ENCODE assay signal across 8 cellular contexts in the genomic region with DNA sequence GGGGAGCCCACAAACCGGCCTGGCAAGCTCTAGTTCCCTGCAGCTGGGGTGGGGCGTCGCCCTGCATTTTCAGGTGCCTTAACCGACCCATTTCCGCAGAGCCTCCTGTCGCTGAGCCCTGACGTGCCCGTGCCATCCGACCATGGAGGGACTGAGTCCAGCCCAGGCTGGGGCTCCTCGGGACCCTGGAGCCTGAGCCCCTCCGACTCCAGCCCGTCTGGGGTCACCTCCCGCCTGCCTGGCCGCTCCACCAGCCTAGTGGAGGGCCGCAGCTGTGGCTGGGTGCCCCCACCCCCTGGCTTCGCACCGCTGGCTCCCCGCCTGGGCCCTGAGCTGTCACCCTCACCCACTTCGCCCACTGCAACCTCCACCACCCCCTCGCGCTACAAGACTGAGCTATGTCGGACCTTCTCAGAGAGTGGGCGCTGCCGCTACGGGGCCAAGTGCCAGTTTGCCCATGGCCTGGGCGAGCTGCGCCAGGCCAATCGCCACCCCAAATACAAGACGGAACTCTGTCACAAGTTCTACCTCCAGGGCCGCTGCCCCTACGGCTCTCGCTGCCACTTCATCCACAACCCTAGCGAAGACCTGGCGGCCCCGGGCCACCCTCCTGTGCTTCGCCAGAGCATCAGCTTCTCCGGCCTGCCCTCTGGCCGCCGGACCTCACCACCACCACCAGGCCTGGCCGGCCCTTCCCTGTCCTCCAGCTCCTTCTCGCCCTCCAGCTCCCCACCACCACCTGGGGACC. TPM values are rescaled to one million over a fixed set of nuclear protein-coding genes. Genes with fewer than 3 reads are reported as not detected.
A peak's percentile ranks its signal among the peaks of the same experiment; 100 is the strongest.
DNase-seq lines count a peak whose midpoint lies in the region; ATAC-seq, FAIRE-seq and TF ChIP-seq lines count a peak whose summit lies in the region.

No MANE protein-coding gene starts in this region.

- H3K4me2 ChIP-seq in astrocyte (ENCODE audit: low read length) = peak overlapping the region; percentile 96

- peak overlapping the region; percentile 97 for H3K9ac ChIP-seq in astrocyte (ENCODE audit: low read length)
- H3K9ac ChIP-seq in iPS-18a (ENCODE audit: low read length) = no peak overlapping the region

- H3K27ac ChIP-seq in astrocyte (ENCODE audit: low read depth, low read length) (peak overlapping the region; percentile 89), iPS-18a (ENCODE audit: low read length) (no peak overlapping the region)

- H3K79me2 ChIP-seq in astrocyte (ENCODE audit: insufficient read depth, low read length) = peaks cover 34% of the 10 kb centered on the region

- peak; percentile 33 for DNase-seq in ELR (ENCODE audit: low read depth)
- peak; percentile 58 for DNase-seq in RKO (ENCODE audit: low spot score)
- no peak for DNase-seq in astrocyte (ENCODE audit: low read depth)
- DNase-seq in stimulated activated CD4-positive, alpha-beta T cell treated with anti-CD3 and anti-CD28 coated beads, Interleukin-4, amount 100 ng/mL, for 1 hour = peak; percentile 57
- no peak for DNase-seq in SHP77 treated with DMSO at 0.1 percent for 48 hours (lab: John Stamatoyannopoulos, UW)

- no peak for FAIRE-seq in astrocyte (lab: Jason Lieb, UNC)

- peaks cover 53% of the 10 kb centered on the region for H3K4me1 ChIP-seq in astrocyte (ENCODE audit: insufficient read depth, low read length)
- peaks cover 29% of the 10 kb centered on the region for H3K4me1 ChIP-seq in iPS-18a (ENCODE audit: control insufficient read depth, low read depth, low read length)

- H3K27ac Mint-ChIP-seq in astrocyte (ENCODE audit: unreplicated experiment) = peak overlapping the region; percentile 87

- no peak overlapping the region for H2AFZ ChIP-seq in astrocyte (ENCODE audit: low read depth, low read length)

- H3K36me3 Mint-ChIP-seq in astrocyte (ENCODE audit: low read depth, unreplicated experiment) = peaks cover 2% of the 10 kb centered on the region

- H3K9me3 Mint-ChIP-seq in astrocyte (ENCODE audit: unreplicated experiment) = no peaks in the 10 kb centered on the region

- peaks cover 25% of the 10 kb centered on the region for H3K4me1 Mint-ChIP-seq in astrocyte (ENCODE audit: low read depth, unreplicated experiment)

- ATAC-seq in HG03108 (IDR thresholded peaks at IDR 0.05; ENCODE audit: unreplicated experiment) = no peak
- no peak for ATAC-seq in HG03097 (IDR thresholded peaks at IDR 0.05; ENCODE audit: low FRiP score, unreplicated experiment)

- H3K36me3 ChIP-seq in astrocyte (ENCODE audit: insufficient read depth, low read length) (peaks cover 4% of the 10 kb centered on the region), iPS-18a (ENCODE audit: control insufficient read depth, low read depth, low read length) (no peaks in the 10 kb centered on the region)

- no peaks in the 10 kb centered on the region for H3K27me3 Mint-ChIP-seq in astrocyte (ENCODE audit: low read depth, unreplicated experiment)

- peak overlapping the region; percentile 95 for H3K4me3 Mint-ChIP-seq in astrocyte (ENCODE audit: unreplicated experiment)

- H3K9me3 ChIP-seq in astrocyte (ENCODE audit: insufficient read depth, low read depth, low read length) (no peaks in the 10 kb centered on the region), iPS-18a (ENCODE audit: control insufficient read depth, low read depth, low read length) (no peaks in the 10 kb centered on the region)

- TF ChIP-seq CTCF in astrocyte (IDR thresholded peaks at IDR 0.05; ENCODE audit: insufficient read depth, low read depth, low read length) = no peak

- H4K20me1 ChIP-seq in astrocyte (ENCODE audit: insufficient read depth, low read length) = peaks cover 22% of the 10 kb centered on the region

- H3K4me3 ChIP-seq in astrocyte (ENCODE audit: insufficient read depth, low read depth, low read length) = peak overlapping the region; percentile 96
- H3K4me3 ChIP-seq in iPS-18a (ENCODE audit: low read length) = peak overlapping the region; percentile 87

- H3K27me3 ChIP-seq in astrocyte (ENCODE audit: insufficient read depth, low read length) = no peaks in the 10 kb centered on the region
- H3K27me3 ChIP-seq in iPS-18a (ENCODE audit: control insufficient read depth, insufficient read depth, low read length) = peaks cover 5% of the 10 kb centered on the region

RNA-seq across cellular contexts. Expression of a gene that starts 1.2 kb away (rescaled TPM):
- 21.6 and 28.0 TPM in 2 replicates for total RNA-seq in astrocyte

RNA-seq across cellular contexts. Expression of a gene that starts 4.7 kb away (rescaled TPM):
- total RNA-seq in astrocyte = 101 and 102 TPM in 2 replicates

RNA-seq across cellular contexts. Expression of a gene that starts 16.6 kb away (rescaled TPM):
- 27.0 and 29.9 TPM in 2 replicates for total RNA-seq in astrocyte

RNA-seq across cellular contexts. Expression of a gene that starts 16.9 kb away (rescaled TPM):
- 42.0 and 43.2 TPM in 2 replicates for total RNA-seq in astrocyte

RNA-seq across cellular contexts. Expression of a gene that starts 27.9 kb away (rescaled TPM):
- 1,194 and 1,329 TPM in 2 replicates for total RNA-seq in astrocyte

Comparison
In these comparisons a context has a peak if more than half of its experiments do, and no peak if none do; other contexts are left out.
1. DNase-seq: peak in ELR (single experiment), RKO (single experiment) and stimulated activated CD4-positive, alpha-beta T cell treated with anti-CD3 and anti-CD28 coated beads, Interleukin-4, amount 100 ng/mL, for 1 hour (single experiment); none in astrocyte (single experiment) and SHP77 treated with DMSO at 0.1 percent for 48 hours (single experiment).